ENCODE assay signal across 10 cellular contexts in the genomic region with DNA sequence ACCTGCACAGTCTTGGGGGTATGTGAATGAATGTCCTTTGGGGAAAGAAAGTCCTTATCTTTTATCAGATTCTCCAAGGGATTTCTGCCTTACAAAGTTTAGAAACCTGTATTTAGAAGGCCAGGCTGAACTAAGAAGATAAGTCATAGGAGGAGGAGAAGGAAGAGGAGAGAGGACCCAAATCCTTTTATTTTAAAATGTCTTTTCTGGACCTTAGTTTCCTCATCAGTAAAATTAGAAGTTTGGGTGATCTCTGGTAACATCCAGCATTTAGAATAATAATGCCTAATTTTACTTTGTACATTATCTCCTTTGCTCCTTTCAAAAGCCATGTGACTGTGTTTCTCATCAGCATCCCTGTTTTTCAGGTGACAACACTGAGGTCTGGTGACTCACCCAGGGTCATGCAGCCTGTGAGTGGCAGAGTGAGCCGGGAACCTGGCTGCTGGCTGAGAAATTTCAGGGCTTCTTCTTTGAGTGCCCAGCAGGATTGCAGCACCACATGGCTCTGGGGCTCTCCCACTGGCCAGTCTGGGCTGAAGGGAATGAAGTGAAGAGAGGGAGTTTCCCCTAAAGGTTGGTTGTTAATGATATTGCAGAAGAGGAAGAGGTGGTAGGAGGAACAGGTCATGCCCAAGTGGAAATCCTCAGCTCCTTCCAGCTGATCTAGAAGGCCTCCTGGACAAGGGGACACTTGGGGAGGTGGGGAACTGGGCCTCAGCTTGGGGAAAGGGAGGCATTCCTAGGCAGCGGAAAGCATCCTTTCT. TPM values are rescaled to one million over a fixed set of nuclear protein-coding genes. Genes with fewer than 3 reads are reported as not detected.
DNase-seq lines count a peak whose midpoint lies in the region; ATAC-seq and TF ChIP-seq lines count a peak whose summit lies in the region.
"Had no signal": no experiment of that assay in that cellular context is flagged by ENCODE, and none has a peak within 500 bp of the region (broad histone marks: within the 10 kb centered on the region; RNA-seq: fewer than 3 reads in every experiment).

No MANE protein-coding gene starts in this region.

- no peak for TF ChIP-seq POLR2A in sigmoid colon (IDR thresholded peaks at IDR 0.05)

- no peaks in the 10 kb centered on the region for H3K9me2 ChIP-seq in MM.1S (replicated peaks; ENCODE audit: insufficient read depth, low read length)

- H3K4me1 ChIP-seq in MM.1S (ENCODE audit: low read length) (peaks cover 13% of the 10 kb centered on the region), sigmoid colon (no peaks in the 10 kb centered on the region)

- H3F3A ChIP-seq in MM.1S (ENCODE audit: insufficient read depth, low read length) = peaks cover 3% of the 10 kb centered on the region; the same call in 1 of the 2 replicates

- no peaks in the 10 kb centered on the region for H4K20me1 ChIP-seq in MM.1S (ENCODE audit: insufficient read depth, low read length)

- H3K4me2 ChIP-seq in MM.1S (ENCODE audit: low read depth, low read length) = no peak overlapping the region

- intact Hi-C loops in sigmoid colon (cut with DNase I) = no loop called here

- H3K27me3 ChIP-seq in MM.1S (replicated peaks; ENCODE audit: insufficient read depth, low read length) (no peaks in the 10 kb centered on the region), sigmoid colon (no peaks in the 10 kb centered on the region)

- H3K4me3 ChIP-seq in epithelial cell of proximal tubule (ENCODE audit: low read depth, low read length) = no peak overlapping the region
- H3K4me3 ChIP-seq in MM.1S (ENCODE audit: low read length) = no peak overlapping the region
- H3K4me3 ChIP-seq in sigmoid colon = no peak overlapping the region

- H3K36me3 ChIP-seq in MM.1S (replicated peaks; ENCODE audit: insufficient read depth, low read length) (no peaks in the 10 kb centered on the region), sigmoid colon (no peaks in the 10 kb centered on the region)

- H3K79me2 ChIP-seq in MM.1S (ENCODE audit: low read length) = no peaks in the 10 kb centered on the region

- peak; percentile 14 for TF ChIP-seq CTCF in epithelial cell of proximal tubule (conservative IDR thresholded peaks at IDR 0.05; ENCODE audit: low read depth, low read length)
- TF ChIP-seq CTCF in omental fat pad (IDR thresholded peaks at IDR 0.05) = no peak
- no peak for TF ChIP-seq CTCF in MM.1S (IDR thresholded peaks at IDR 0.05; ENCODE audit: low read length)
- TF ChIP-seq CTCF in sigmoid colon (IDR thresholded peaks at IDR 0.05) = no peak

- ATAC-seq in omental fat pad (ENCODE audit: low FRiP score) (peak; percentile 61), GM18519 (IDR thresholded peaks at IDR 0.05; ENCODE audit: low FRiP score, unreplicated experiment) (no peak)
- ATAC-seq: activated T-cell treated with anti-CD3 and anti-CD28 coated beads, Interleukin-2, amount 50 U/mL, for 4 hours had no signal

- no peak for TF ChIP-seq EP300 in sigmoid colon (IDR thresholded peaks at IDR 0.05)

- no peak overlapping the region for H2AFZ ChIP-seq in MM.1S (ENCODE audit: low read length)

- H3K9ac ChIP-seq in MM.1S (ENCODE audit: low read length) = no peak overlapping the region

- DNase-seq in GF-D8 (lab: John Stamatoyannopoulos, UW) (peak; percentile 25), NCI-H226 (peak; percentile 34), epithelial cell of proximal tubule (ENCODE audit: low read depth) (peak; percentile 94), omental fat pad (ENCODE audit: low spot score) (no peak), MM.1S (no peak), sigmoid colon (no peak), cerebellar cortex (ENCODE audit: low spot score) (no peak)
- DNase-seq: activated T-cell treated with anti-CD3 and anti-CD28 coated beads, Interleukin-2, amount 50 U/mL, for 4 hours; NCI-H446 treated with DMSO at 0.1 percent for 48 hours had no signal

- H3K9me3 ChIP-seq in MM.1S (replicated peaks; ENCODE audit: insufficient read depth, low read length) = no peaks in the 10 kb centered on the region
- no peaks in the 10 kb centered on the region for H3K9me3 ChIP-seq in sigmoid colon

- WGBS in sigmoid colon, 2 donors = 22 to 73% methylated on average over 2 of the region's 2 CpGs

- H3K27ac ChIP-seq in MM.1S (ENCODE audit: low read length) (no peak overlapping the region), sigmoid colon (no peak overlapping the region)

RNA-seq across cellular contexts. Expression of a gene that starts 34.0 kb away (rescaled TPM):
- total RNA-seq in epithelial cell of proximal tubule = 103 and 120 TPM in 2 replicates
- 100 to 1,000 TPM; 157 to 656 (median 510) TPM for total RNA-seq in omental fat pad
- 10 to 100 TPM; 20.9 to 60.9 (median 28.5) TPM for total RNA-seq in sigmoid colon
- 100 to 1,000 TPM in 1 of 3 donors, 10 to 100 TPM in 2; 11.1 to 111 (median 34.8) TPM for polyA plus RNA-seq in sigmoid colon

Comparison
In these comparisons a context has a peak if more than half of its experiments do, and no peak if none do; other contexts are left out.
1. DNase-seq: peak in GF-D8 (single experiment), NCI-H226 (single experiment) and epithelial cell of proximal tubule (single experiment); none in omental fat pad (single experiment), MM.1S (single experiment), sigmoid colon (single experiment) and cerebellar cortex (single experiment).